8 cellular contexts compared by ENCODE assay signal in genomic region chr5:91641730-91642350, GRCh38.
DNase-seq lines count a peak whose midpoint lies in the region; ATAC-seq, FAIRE-seq and TF ChIP-seq lines count a peak whose summit lies in the region.

No MANE protein-coding gene starts in this region.

- H3K4me3 ChIP-seq in astrocyte (ENCODE audit: insufficient read depth, low read depth, low read length), result no peak overlapping the region

- no peaks in the 10 kb centered on the region for H3K9me3 Mint-ChIP-seq in astrocyte (ENCODE audit: unreplicated experiment)

- no peaks in the 10 kb centered on the region for H3K27me3 Mint-ChIP-seq in astrocyte (ENCODE audit: low read depth, unreplicated experiment)

- no peak overlapping the region for H3K27ac Mint-ChIP-seq in astrocyte (ENCODE audit: unreplicated experiment)

- H3K36me3 Mint-ChIP-seq in astrocyte (ENCODE audit: low read depth, unreplicated experiment), result no peaks in the 10 kb centered on the region

- FAIRE-seq in astrocyte (lab: Jason Lieb, UNC), result no peak

- H3K79me2 ChIP-seq in astrocyte (ENCODE audit: insufficient read depth, low read length), result no peaks in the 10 kb centered on the region

- H3K36me3 ChIP-seq in astrocyte (ENCODE audit: insufficient read depth, low read length), result no peaks in the 10 kb centered on the region

- peak; percentile 25 for DNase-seq in COR-L47 (lab: John Stamatoyannopoulos, UW)
- peak; percentile 26 for DNase-seq in NCI-H1694 (lab: John Stamatoyannopoulos, UW)
- DNase-seq in astrocyte (ENCODE audit: low read depth), result peak; percentile 12
- DNase-seq in left kidney (ENCODE audit: low read depth, low spot score), result peak; percentile 68
- no peak for DNase-seq in activated CD4-positive, alpha-beta T cell treated with anti-CD3 and anti-CD28 coated beads, Interleukin-2, amount 50 U/mL, for 1 hour
- no peak for DNase-seq in activated CD8-positive, alpha-beta memory T cell treated with anti-CD3 and anti-CD28 coated beads, Interleukin-2, amount 50 U/mL, for 4 hours
- DNase-seq in activated CD4-positive, alpha-beta T cell treated with anti-CD3 and anti-CD28 coated beads for 48 hours, result no peak

- H3K4me3 Mint-ChIP-seq in astrocyte (ENCODE audit: unreplicated experiment), result no peak overlapping the region

- TF ChIP-seq CTCF in astrocyte (IDR thresholded peaks at IDR 0.05; ENCODE audit: insufficient read depth, low read depth, low read length), result peak; percentile 56

- H2AFZ ChIP-seq in astrocyte (ENCODE audit: low read depth, low read length), result no peak overlapping the region

- no peaks in the 10 kb centered on the region for H3K9me3 ChIP-seq in astrocyte (ENCODE audit: insufficient read depth, low read depth, low read length)

- H3K27me3 ChIP-seq in astrocyte (ENCODE audit: insufficient read depth, low read length), result no peaks in the 10 kb centered on the region

- no peak overlapping the region for H3K4me2 ChIP-seq in astrocyte (ENCODE audit: low read length)

- no peaks in the 10 kb centered on the region for H3K4me1 ChIP-seq in astrocyte (ENCODE audit: insufficient read depth, low read length)

- H4K20me1 ChIP-seq in astrocyte (ENCODE audit: insufficient read depth, low read length), result no peaks in the 10 kb centered on the region

- H3K27ac ChIP-seq in astrocyte (ENCODE audit: low read depth, low read length), result no peak overlapping the region

- no peak overlapping the region for H3K9ac ChIP-seq in astrocyte (ENCODE audit: low read length)

- peak; percentile 72 for ATAC-seq in GM21786 (IDR thresholded peaks at IDR 0.05; ENCODE audit: unreplicated experiment)

- H3K4me1 Mint-ChIP-seq in astrocyte (ENCODE audit: low read depth, unreplicated experiment), result no peaks in the 10 kb centered on the region

Comparison
In these comparisons a context has a peak if more than half of its experiments do, and no peak if none do; other contexts are left out.
1. DNase-seq: peak in COR-L47 (single experiment), NCI-H1694 (single experiment), astrocyte (single experiment) and left kidney (single experiment); none in activated CD4-positive, alpha-beta T cell treated with anti-CD3 and anti-CD28 coated beads, Interleukin-2, amount 50 U/mL, for 1 hour (single experiment), activated CD8-positive, alpha-beta memory T cell treated with anti-CD3 and anti-CD28 coated beads, Interleukin-2, amount 50 U/mL, for 4 hours (single experiment) and activated CD4-positive, alpha-beta T cell treated with anti-CD3 and anti-CD28 coated beads for 48 hours (single experiment).